21 cellular contexts compared by ENCODE assay signal in the genomic region with DNA sequence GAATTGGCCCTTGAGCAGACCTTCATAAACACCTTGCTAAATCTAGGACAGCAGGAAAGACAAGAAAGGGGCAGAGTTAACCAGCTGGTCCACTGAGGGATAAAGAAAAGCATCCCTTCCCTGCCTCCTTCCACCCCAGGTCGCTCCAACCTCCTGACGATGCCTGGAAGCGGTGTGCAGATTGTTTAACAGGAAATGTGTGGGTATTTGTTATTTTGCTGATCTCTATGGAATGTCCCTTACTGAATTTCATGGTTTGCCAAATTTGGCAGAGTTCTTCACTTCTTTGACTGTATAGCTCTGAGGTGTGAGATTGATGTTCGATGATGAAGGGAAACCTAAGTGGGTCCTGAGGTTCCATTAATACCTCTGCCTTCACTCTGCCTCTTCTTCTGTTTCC.
DNase-seq lines count a peak whose midpoint lies in the region; ATAC-seq, FAIRE-seq and TF ChIP-seq lines count a peak whose summit lies in the region.
"Had no signal": no experiment of that assay in that cellular context is flagged by ENCODE, and none has a peak within 500 bp of the region (broad histone marks: within the 10 kb centered on the region; RNA-seq: fewer than 3 reads in every experiment).

No MANE protein-coding gene starts in this region.

- no peak for FAIRE-seq in GM12891 (lab: Jason Lieb, UNC)
- FAIRE-seq: GM18507, kidney had no signal

- TF ChIP-seq POLR2A in gastrocnemius medialis (IDR thresholded peaks at IDR 0.05) (no peak), GM12891 (IDR thresholded peaks at IDR 0.05; ENCODE audit: low read depth, low read length) (no peak)

- H3K9me3 ChIP-seq in SK-N-SH (no peaks in the 10 kb centered on the region; the same call in 1 of the 2 replicates), RWPE2 (ENCODE audit: severe bottlenecking) (no peaks in the 10 kb centered on the region), gastrocnemius medialis (no peaks in the 10 kb centered on the region)
- H3K9me3 ChIP-seq: HAP-1, SJCRH30, upper lobe of left lung had no signal

- H3K79me2 ChIP-seq in SK-N-SH (ENCODE audit: insufficient read depth) = peaks cover 44% of the 10 kb centered on the region

- no peak for TF ChIP-seq EP300 in SK-N-SH (IDR thresholded peaks at IDR 0.05; ENCODE audit: borderline replicate concordance in 1 of 2, low read depth in 1 of 2, low read length in 1 of 2)

- H3K27ac ChIP-seq in SK-N-SH (ENCODE audit: low read depth in 2 of 2, low read length in 1 of 2) = no peak overlapping the region
- peak overlapping the region; percentile 98 for H3K27ac ChIP-seq in RWPE2 (ENCODE audit: poor library complexity, severe bottlenecking)
- H3K27ac ChIP-seq in gastrocnemius medialis = peak overlapping the region; percentile 78 to 87 (median 83)
- H3K27ac ChIP-seq: 22Rv1, C4-2B, SJCRH30, upper lobe of left lung had no signal

- WGBS in SK-N-SH (ENCODE audit: low lambda C conversion rate) = 85% methylated on average over 4 of the region's 4 CpGs

- TF ChIP-seq CTCF in SK-N-SH (IDR thresholded peaks at IDR 0.05) (no peak), RWPE2 (IDR thresholded peaks at IDR 0.05; ENCODE audit: poor library complexity, severe bottlenecking) (no peak), gastrocnemius medialis (IDR thresholded peaks at IDR 0.05 in 4 of 5, conservative IDR thresholded peaks at IDR 0.05 in 1 of 5) (no peak)

- no peak for TF ChIP-seq RAD21 in SK-N-SH (IDR thresholded peaks at IDR 0.05; ENCODE audit: low read length)

- H3K27me3 ChIP-seq in SK-N-SH (ENCODE audit: insufficient read depth) (no peaks in the 10 kb centered on the region), RWPE2 (ENCODE audit: insufficient read depth, poor library complexity, severe bottlenecking) (no peaks in the 10 kb centered on the region), gastrocnemius medialis (no peaks in the 10 kb centered on the region)
- H3K27me3 ChIP-seq: SJCRH30, upper lobe of left lung had no signal

- no peak for DNase-seq in SK-N-SH
- no peak for DNase-seq in RWPE2 (ENCODE audit: low spot score)
- DNase-seq in dermis microvascular lymphatic vessel endothelial cell (ENCODE audit: low read depth in 2 of 2) = peak; percentile 11 to 24
- DNase-seq in gastrocnemius medialis = no peak
- DNase-seq in NCI-H2081 (lab: John Stamatoyannopoulos, UW) = no peak
- no peak for DNase-seq in GM12891 (ENCODE audit: insufficient read length, low spot score)
- DNase-seq: activated CD4-positive, CD25-positive, alpha-beta regulatory T cell treated with anti-CD3 and anti-CD28 coated beads, Interleukin-2, amount 50 U/mL, for 72 hours; activated naive CD4-positive, alpha-beta T cell treated with anti-CD3 and anti-CD28 coated beads for 36 hours; kidney; NCI-H1930; NCI-H510A; SJCRH30; stimulated activated naive CD8-positive, alpha-beta T cell treated with anti-CD3 and anti-CD28 coated beads, Interleukin-15, amount 100 ng/mL, for 72 hours; T1000; upper lobe of left lung had no signal

- H2AFZ ChIP-seq in SK-N-SH (ENCODE audit: low read depth) = no peak overlapping the region

- peaks cover 0 to 12% of the 10 kb centered on the region in 2 experiments for H3K36me3 ChIP-seq in SK-N-SH (replicated peaks in 1 of 2; ENCODE audit: control insufficient read depth in 1 of 2, insufficient read depth in 2 of 2, low read length in 1 of 2)
- 0 out of 2 replicates have a peak, but pooled peaks cover 2% of the 10 kb centered on the region for H3K36me3 ChIP-seq in RWPE2 (ENCODE audit: low read depth)
- no peaks in the 10 kb centered on the region for H3K36me3 ChIP-seq in gastrocnemius medialis
- H3K36me3 ChIP-seq: HAP-1, SJCRH30, upper lobe of left lung had no signal

- H3K4me1 ChIP-seq in SK-N-SH (ENCODE audit: control insufficient read depth in 1 of 2, insufficient read depth in 2 of 2, low read depth in 1 of 2, low read length in 1 of 2) (peaks cover 2 to 39% of the 10 kb centered on the region in 2 experiments), RWPE2 (ENCODE audit: insufficient read depth, poor library complexity, severe bottlenecking) (peaks cover 70% of the 10 kb centered on the region), gastrocnemius medialis (peaks cover 63 to 65% of the 10 kb centered on the region in 2 donors)
- H3K4me1 ChIP-seq: HAP-1 had no signal

- CTCF ChIA-PET in SK-N-SH (lab: Yijun Ruan, JAX) = interaction anchor here (0.7 kb wide), 1 partner anchor 28 kb away, joined by 3 read pairs; no protein-coding TSS in a partner anchor

- ATAC-seq in SK-N-SH treated with all-trans-retinoic acid at 6 μM for 48 hours (peak; percentile 27; the same call in 1 of the 3 replicates), RWPE2 (ENCODE audit: low read depth) (peak; percentile 61), gastrocnemius medialis (no peak), HG02610 (IDR thresholded peaks at IDR 0.05; ENCODE audit: unreplicated experiment) (no peak)
- ATAC-seq: stimulated activated naive CD8-positive, alpha-beta T cell treated with anti-CD3 and anti-CD28 coated beads, Interleukin-15, amount 100 ng/mL, for 72 hours had no signal

- in situ Hi-C loops in gastrocnemius medialis (cut with MboI; ENCODE audit: low sequenced_read_pairs in 4 of 4) = no loop called here

- H4K20me1 ChIP-seq in SK-N-SH (ENCODE audit: insufficient read depth) = no peaks in the 10 kb centered on the region

- H3F3A ChIP-seq in SK-N-SH (replicated peaks; ENCODE audit: insufficient read depth) = peaks cover 39% of the 10 kb centered on the region

- intact Hi-C loops in gastrocnemius medialis (cut with DNase I; ENCODE audit: low total_unique reads) = no loop called here

- POLR2A ChIA-PET in SK-N-SH (lab: Yijun Ruan, JAX) = no interaction called here

- no peak overlapping the region; the same call in 1 of the 2 replicates for H3K4me2 ChIP-seq in SK-N-SH

- H3K4me3 ChIP-seq in SK-N-SH (ENCODE audit: low read depth in 2 of 2, low read length in 1 of 2) (no peak overlapping the region), RWPE2 (ENCODE audit: severe bottlenecking) (no peak overlapping the region), gastrocnemius medialis (no peak overlapping the region)
- H3K4me3 ChIP-seq: HAP-1, SJCRH30, upper lobe of left lung had no signal

- no peaks in the 10 kb centered on the region for H3K9me2 ChIP-seq in SK-N-SH

- no peak overlapping the region for H3K9ac ChIP-seq in SK-N-SH

TF ChIP-seq in SK-N-SH treated with all-trans-retinoic acid at 6 μM for 48 hours, 23 proteins besides CTCF, POLR2A, EP300 and RAD21:
- no peak for TF ChIP-seq ISL1 (CRISPR knock-in tag; IDR thresholded peaks at IDR 0.05)
- no peak for TF ChIP-seq ZNF8 (CRISPR knock-in tag; IDR thresholded peaks at IDR 0.05)
- TF ChIP-seq TOX (CRISPR knock-in tag; IDR thresholded peaks at IDR 0.05; ENCODE audit: borderline replicate concordance) = no peak

TF ChIP-seq in SK-N-SH, 30 proteins besides CTCF, POLR2A, EP300 and RAD21 (continues in another document):
- TF ChIP-seq FOXJ3 (CRISPR knock-in tag; IDR thresholded peaks at IDR 0.05) (no peak), ELF1 (IDR thresholded peaks at IDR 0.05) (no peak), TCF12 (IDR thresholded peaks at IDR 0.05) (no peak), RXRA (IDR thresholded peaks at IDR 0.05; ENCODE audit: borderline replicate concordance, low read depth) (no peak), MAX (IDR thresholded peaks at IDR 0.05; ENCODE audit: low read depth) (no peak), MXI1 (IDR thresholded peaks at IDR 0.05; ENCODE audit: low read depth, low read length) (no peak), EZH2phosphoT487 (IDR thresholded peaks at IDR 0.05; ENCODE audit: borderline replicate concordance, low read depth) (no peak), POLR2AphosphoS5 (IDR thresholded peaks at IDR 0.05; ENCODE audit: low read depth, low read length) (no peak), GABPA (IDR thresholded peaks at IDR 0.05; ENCODE audit: low read depth) (no peak), YY1 (IDR thresholded peaks at IDR 0.05; ENCODE audit: low read depth) (no peak), SMC3 (IDR thresholded peaks at IDR 0.05; ENCODE audit: low read depth, low read length) (no peak)
- TF ChIP-seq, protein P1, sequence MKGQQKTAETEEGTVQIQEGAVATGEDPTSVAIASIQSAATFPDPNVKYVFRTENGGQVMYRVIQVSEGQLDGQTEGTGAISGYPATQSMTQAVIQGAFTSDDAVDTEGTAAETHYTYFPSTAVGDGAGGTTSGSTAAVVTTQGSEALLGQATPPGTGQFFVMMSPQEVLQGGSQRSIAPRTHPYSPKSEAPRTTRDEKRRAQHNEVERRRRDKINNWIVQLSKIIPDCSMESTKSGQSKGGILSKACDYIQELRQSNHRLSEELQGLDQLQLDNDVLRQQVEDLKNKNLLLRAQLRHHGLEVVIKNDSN (IDR thresholded peaks at IDR 0.05; ENCODE audit: borderline replicate concordance, low read depth) = no peak

TF ChIP-seq in GM12891, 5 proteins besides CTCF, POLR2A, EP300 and RAD21:
- TF ChIP-seq POLR2AphosphoS5 (IDR thresholded peaks at IDR 0.05; ENCODE audit: low read depth, low read length) (no peak), POU2F2 (IDR thresholded peaks at IDR 0.05; ENCODE audit: low read depth, low read length) (no peak), SPI1 (IDR thresholded peaks at IDR 0.05; ENCODE audit: low read depth, low read length) (no peak), TAF1 (IDR thresholded peaks at IDR 0.05; ENCODE audit: low read depth, low read length) (no peak), PAX5 (IDR thresholded peaks at IDR 0.05; ENCODE audit: insufficient read depth, low read length, severe bottlenecking) (no peak)

Comparison
In these comparisons a context has a peak if more than half of its experiments do, and no peak if none do; other contexts are left out.
1. ATAC-seq: peak in SK-N-SH treated with all-trans-retinoic acid at 6 μM for 48 hours (single experiment) and RWPE2 (single experiment); none in gastrocnemius medialis (0 of 2) and HG02610 (single experiment).
2. DNase-seq: peak in dermis microvascular lymphatic vessel endothelial cell (2 of 2); none in SK-N-SH (single experiment), RWPE2 (single experiment), gastrocnemius medialis (0 of 2), NCI-H2081 (0 of 2) and GM12891 (single experiment).
3. H3K27ac ChIP-seq: peak in RWPE2 (single experiment) and gastrocnemius medialis (4 of 4); none in SK-N-SH (0 of 2).